In the genomic region with DNA sequence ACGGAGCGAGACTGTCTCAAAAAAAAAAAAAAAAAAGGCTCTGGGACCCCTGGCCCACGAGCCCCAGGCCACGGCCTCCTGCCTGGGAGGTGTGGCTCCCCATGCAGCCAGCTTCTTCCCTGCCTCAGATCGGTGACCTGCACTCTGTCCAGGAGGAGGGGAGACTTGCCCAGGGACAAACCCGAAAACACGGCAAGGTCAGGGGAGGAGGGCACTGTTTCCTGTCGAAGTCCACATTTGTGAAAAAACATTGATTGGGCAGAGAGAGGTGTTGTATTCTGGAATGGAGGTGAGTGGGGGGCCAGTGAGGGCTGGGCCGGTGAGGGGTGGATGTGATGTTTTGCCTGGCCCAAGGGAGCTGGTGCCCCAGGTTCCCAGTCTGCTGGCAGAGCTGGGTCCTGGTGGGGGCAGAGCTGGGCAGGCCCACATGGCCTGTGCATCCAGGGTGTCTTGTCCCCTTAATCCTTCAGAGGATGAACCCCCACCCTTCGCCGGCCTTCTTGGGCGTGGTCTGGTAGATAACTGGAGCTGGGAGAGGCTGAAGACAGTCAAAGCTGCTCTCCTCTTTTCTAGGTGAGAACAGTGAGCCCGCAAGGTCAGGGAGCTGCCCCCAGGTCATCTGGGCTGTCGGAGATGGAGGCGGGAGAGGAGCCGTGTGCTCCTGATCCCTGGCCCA, we compare ENCODE assay signal across 11 cellular contexts. TPM values are rescaled to one million over a fixed set of nuclear protein-coding genes. Genes with fewer than 3 reads are reported as not detected.
DNase-seq lines count a peak whose midpoint lies in the region; ATAC-seq and TF ChIP-seq lines count a peak whose summit lies in the region.
"Had no signal": no experiment of that assay in that cellular context is flagged by ENCODE, and none has a peak within 500 bp of the region (broad histone marks: within the 10 kb centered on the region; RNA-seq: fewer than 3 reads in every experiment).

No MANE protein-coding gene starts in this region.

- no peaks in the 10 kb centered on the region for H3K27me3 ChIP-seq in thoracic aorta (replicated peaks; ENCODE audit: insufficient read depth)
- H3K27me3 ChIP-seq: cardiac muscle cell had no signal

- no peaks in the 10 kb centered on the region for H3K79me2 ChIP-seq in OCI-LY7 (ENCODE audit: insufficient read depth, low read depth, low read length)

- H3K4me3 ChIP-seq in coronary artery (peak overlapping the region; percentile 68), mucosa of descending colon (no peak overlapping the region), thoracic aorta (peak overlapping the region; percentile 54), OCI-LY7 (ENCODE audit: low read depth, low read length, poor library complexity, severe bottlenecking) (no peak overlapping the region)
- H3K4me3 ChIP-seq: cardiac muscle cell had no signal

- H2AFZ ChIP-seq in OCI-LY7 (ENCODE audit: low read length), result no peak overlapping the region

- intact Hi-C loops in mucosa of descending colon (cut with DNase I, micrococcal nuclease), result loop anchor here in 1 of 2 donors (10.0 kb wide), 1 partner anchor 108 kb away; no protein-coding TSS in a partner anchor
- intact Hi-C loops in OCI-LY7 (cut with micrococcal nuclease; ENCODE audit: unreplicated experiment), result no loop called here

- no peak for ATAC-seq in mucosa of descending colon
- no peak for ATAC-seq in thoracic aorta (ENCODE audit: insufficient number of reproducible peaks, low FRiP score, low read depth)
- no peak for ATAC-seq in SK-N-SH treated with all-trans-retinoic acid at 6 μM for 48 hours
- ATAC-seq: activated CD8-positive, alpha-beta memory T cell treated with anti-CD3 and anti-CD28 coated beads, Interleukin-2, amount 10 ng/mL, durations not matched to agents 7 days and 5 days had no signal

- peak; percentile 58 for DNase-seq in HK-2 (ENCODE audit: unreplicated experiment)
- DNase-seq in coronary artery (ENCODE audit: low spot score), result peak; percentile 81
- DNase-seq in mucosa of descending colon, result peak in 2 of 3 donors; percentile 51 to 58
- DNase-seq in thoracic aorta (ENCODE audit: low spot score), result no peak
- no peak for DNase-seq in stimulated activated naive CD4-positive, alpha-beta T cell (lab: John Stamatoyannopoulos, UW)
- no peak for DNase-seq in OCI-LY7 (ENCODE audit: low spot score)
- DNase-seq: activated CD8-positive, alpha-beta memory T cell treated with anti-CD3 and anti-CD28 coated beads, Interleukin-2, amount 10 ng/mL, durations not matched to agents 7 days and 5 days; DND-41; stimulated activated CD4-positive, alpha-beta T cell treated with anti-CD3 and anti-CD28 coated beads, Interleukin-2, amount 100 ng/mL, for 48 hours had no signal

- BruUV-seq in OCI-LY7 (replicated peaks; lab: Mats Ljungman, UMichigan), result no TSS peak

- CTCF ChIA-PET in OCI-LY7 (lab: Charles Lee; ENCODE audit: unreplicated experiment), result no interaction called here

- H4K20me1 ChIP-seq in OCI-LY7 (ENCODE audit: insufficient read depth, low read length), result no peaks in the 10 kb centered on the region; the same call in 1 of the 2 replicates

- H3K27ac ChIP-seq in coronary artery, result peak overlapping the region; percentile 94 to 99
- peak overlapping the region; percentile 96 to 98 for H3K27ac ChIP-seq in thoracic aorta
- H3K27ac ChIP-seq in OCI-LY7 (ENCODE audit: low read depth, low read length, poor library complexity, severe bottlenecking), result no peak overlapping the region
- H3K27ac ChIP-seq: cardiac muscle cell had no signal

- H3K36me3 ChIP-seq in mucosa of descending colon (ENCODE audit: low read depth), result no peaks in the 10 kb centered on the region
- no peaks in the 10 kb centered on the region for H3K36me3 ChIP-seq in thoracic aorta
- H3K36me3 ChIP-seq in OCI-LY7 (ENCODE audit: insufficient read depth, low read length), result no peaks in the 10 kb centered on the region
- H3K36me3 ChIP-seq: cardiac muscle cell had no signal

- no peaks in the 10 kb centered on the region for H3K9me2 ChIP-seq in OCI-LY7 (ENCODE audit: insufficient read depth, low read length)

- no peak overlapping the region for H3K4me2 ChIP-seq in OCI-LY7 (ENCODE audit: low read length)

- POLR2A ChIA-PET in OCI-LY7 (lab: Charles Lee), result no interaction called here

- no peaks in the 10 kb centered on the region for H3K9me3 ChIP-seq in mucosa of descending colon
- no peaks in the 10 kb centered on the region for H3K9me3 ChIP-seq in thoracic aorta
- H3K9me3 ChIP-seq in OCI-LY7 (ENCODE audit: low read length), result no peaks in the 10 kb centered on the region

- H3K4me1 ChIP-seq in mucosa of descending colon (ENCODE audit: low read depth), result peaks cover 32% of the 10 kb centered on the region
- H3K4me1 ChIP-seq in thoracic aorta (ENCODE audit: control insufficient read depth in 1 of 2, low read depth in 2 of 2), result peaks cover 41 to 73% of the 10 kb centered on the region in 2 donors
- H3K4me1 ChIP-seq in OCI-LY7 (ENCODE audit: insufficient read depth, low read length, poor library complexity, severe bottlenecking), result peaks cover 15% of the 10 kb centered on the region

- no peak for TF ChIP-seq CTCF in coronary artery (IDR thresholded peaks at IDR 0.05)
- TF ChIP-seq CTCF in mucosa of descending colon (IDR thresholded peaks at IDR 0.05), result no peak
- no peak for TF ChIP-seq CTCF in thoracic aorta (IDR thresholded peaks at IDR 0.05)
- TF ChIP-seq CTCF in OCI-LY7 (conservative IDR thresholded peaks at IDR 0.05; ENCODE audit: low read length), result no peak

TF ChIP-seq in SK-N-SH treated with all-trans-retinoic acid at 6 μM for 48 hours, 23 proteins besides CTCF, POLR2A, EP300 and RAD21:
- TF ChIP-seq ZNF565 (CRISPR knock-in tag; conservative IDR thresholded peaks at IDR 0.05; ENCODE audit: low read depth), result no peak

RNA-seq across cellular contexts. Expression of a gene that starts 12.4 kb away (rescaled TPM):
- 10 to 100 TPM; 23.4 to 42.6 (median 32.0) TPM for total RNA-seq in mucosa of descending colon
- 10 to 100 TPM; 29.1 to 52.6 TPM for total RNA-seq in thoracic aorta
- 25.7 and 47.4 TPM in 2 replicates for total RNA-seq in OCI-LY7 (2014; rRNA removed; shearing (Covaris generic))
- 55.4 and 55.7 TPM in 2 replicates for total RNA-seq in OCI-LY7 (2022)

RNA-seq across cellular contexts. Expression of a gene that starts 21.2 kb away (rescaled TPM):
- total RNA-seq in mucosa of descending colon (10 to 100 TPM; 26.8 to 86.6 (median 29.0) TPM), thoracic aorta (100 to 1,000 TPM; 135 to 138 TPM), OCI-LY7 (2022) (10.0 and 11.7 TPM in 2 replicates)
- 3.4 and 4.7 TPM in 2 replicates for total RNA-seq in OCI-LY7 (2014; rRNA removed; shearing (Covaris generic))

Comparison
In these comparisons a context has a peak if more than half of its experiments do, and no peak if none do; other contexts are left out.
1. DNase-seq: peak in HK-2 (single experiment), coronary artery (single experiment) and mucosa of descending colon (2 of 3); none in thoracic aorta (single experiment), stimulated activated naive CD4-positive, alpha-beta T cell (0 of 6) and OCI-LY7 (single experiment).
2. H3K4me3 ChIP-seq: peak in coronary artery (single experiment) and thoracic aorta (single experiment); none in mucosa of descending colon (single experiment) and OCI-LY7 (single experiment).